ENCODE assay signal across 17 cellular contexts in the genomic region with DNA sequence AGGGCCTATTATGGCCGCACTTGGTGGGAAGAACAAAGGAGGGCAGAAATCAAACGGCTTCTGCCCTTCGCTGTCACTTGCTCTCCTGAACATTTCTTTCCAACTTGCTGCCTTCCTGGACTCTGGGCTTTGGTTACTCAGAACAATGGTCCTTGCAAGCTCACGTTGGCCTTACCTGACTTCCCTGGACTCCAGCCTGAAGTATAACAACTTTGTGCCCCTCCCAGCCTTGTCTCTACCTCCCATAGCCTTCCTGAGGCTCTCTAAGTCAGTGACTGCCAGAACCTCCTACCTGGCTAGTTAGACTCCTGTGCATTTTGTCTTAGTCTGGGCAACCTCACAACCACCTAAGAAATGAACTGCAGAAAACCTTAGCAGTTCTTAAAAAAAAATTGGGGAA. TPM values are rescaled to one million over a fixed set of nuclear protein-coding genes. Genes with fewer than 3 reads are reported as not detected.
DNase-seq lines count a peak whose midpoint lies in the region; FAIRE-seq and TF ChIP-seq lines count a peak whose summit lies in the region.
"Had no signal": no experiment of that assay in that cellular context is flagged by ENCODE, and none has a peak within 500 bp of the region (broad histone marks: within the 10 kb centered on the region; RNA-seq: fewer than 3 reads in every experiment).

No MANE protein-coding gene starts in this region.

- peaks cover 3% of the 10 kb centered on the region for H3K4me1 Mint-ChIP-seq in neural progenitor cell
- no peaks in the 10 kb centered on the region for H3K4me1 Mint-ChIP-seq in activated naive CD4-positive, alpha-beta T cell treated with anti-CD3 and anti-CD28 coated beads for 36 hours (ENCODE audit: low read depth)

- DNase-seq in ELF-1 (ENCODE audit: low read depth, low spot score) (peak; percentile 4), SW480 (ENCODE audit: low spot score) (peak; percentile 9), endothelial cell of umbilical vein (ENCODE audit: low read depth, low spot score) (no peak), neural progenitor cell (ENCODE audit: low spot score) (no peak), cardiac septum (ENCODE audit: low spot score) (no peak), NCI-H2196 treated with DMSO at 0.1 percent for 48 hours (lab: John Stamatoyannopoulos, UW; ENCODE audit: unreplicated experiment) (no peak)
- DNase-seq in activated T-cell treated with anti-CD3 and anti-CD28 coated beads, Interleukin-2, amount 50 U/mL, for 48 hours, result no peak
- no peak for DNase-seq in activated naive CD4-positive, alpha-beta T cell treated with anti-CD3 and anti-CD28 coated beads for 36 hours
- DNase-seq: 8988T, GDM1, NCI-H1417, NCI-H187 treated with DMSO at 0.1 percent for 48 hours, NCI-H345, NCI-H524 treated with DMSO at 0.1 percent for 48 hours had no signal

- H3K79me2 ChIP-seq in endothelial cell of umbilical vein (ENCODE audit: control insufficient read depth, insufficient read depth, low read length) (no peaks in the 10 kb centered on the region), neural progenitor cell (ENCODE audit: low read depth) (no peaks in the 10 kb centered on the region)

- H3K27ac ChIP-seq in endothelial cell of umbilical vein (ENCODE audit: insufficient read depth, low read depth, low read length) (no peak overlapping the region), neural progenitor cell (no peak overlapping the region)
- H3K27ac ChIP-seq: KMS-11 had no signal

- H3K27ac Mint-ChIP-seq in neural progenitor cell, result no peak overlapping the region
- H3K27ac Mint-ChIP-seq in activated naive CD4-positive, alpha-beta T cell treated with anti-CD3 and anti-CD28 coated beads for 36 hours, result no peak overlapping the region
- H3K27ac Mint-ChIP-seq: CD14-positive monocyte had no signal

- no TSS peak for BruUV-seq in endothelial cell of umbilical vein (replicated peaks; lab: Mats Ljungman, UMichigan)

- POLR2A ChIA-PET in endothelial cell of umbilical vein (lab: Charles Lee), result no interaction called here

- peaks cover 3% of the 10 kb centered on the region for H3K27me3 Mint-ChIP-seq in neural progenitor cell (ENCODE audit: insufficient read depth, low read depth)
- H3K27me3 Mint-ChIP-seq in activated naive CD4-positive, alpha-beta T cell treated with anti-CD3 and anti-CD28 coated beads for 36 hours (ENCODE audit: low read depth), result peaks cover 2% of the 10 kb centered on the region

- H3K9ac ChIP-seq in endothelial cell of umbilical vein (replicated peaks; ENCODE audit: extremely low read depth, insufficient read depth, low read length), result no peak overlapping the region
- H3K9ac ChIP-seq in neural progenitor cell, result no peak overlapping the region
- H3K9ac ChIP-seq: KMS-11 had no signal

- H3K9me3 Mint-ChIP-seq in neural progenitor cell, result no peaks in the 10 kb centered on the region
- H3K9me3 Mint-ChIP-seq in activated naive CD4-positive, alpha-beta T cell treated with anti-CD3 and anti-CD28 coated beads for 36 hours, result no peaks in the 10 kb centered on the region

- H3K4me3 ChIP-seq in endothelial cell of umbilical vein (replicated peaks in 1 of 3; ENCODE audit: insufficient read depth in 1 of 3, low read depth in 1 of 3, low read length in 3 of 3) (no peak overlapping the region), neural progenitor cell (no peak overlapping the region)
- H3K4me3 ChIP-seq: HAP-1 had no signal

- H3K9me3 ChIP-seq in endothelial cell of umbilical vein (replicated peaks; ENCODE audit: control insufficient read depth, insufficient read depth, low read length) (no peaks in the 10 kb centered on the region), neural progenitor cell (ENCODE audit: low read depth) (no peaks in the 10 kb centered on the region)
- H3K9me3 ChIP-seq: HAP-1 had no signal

- FAIRE-seq in endothelial cell of umbilical vein (lab: Jason Lieb, UNC), result no peak

- TF ChIP-seq CTCF in endothelial cell of umbilical vein (IDR thresholded peaks at IDR 0.05; ENCODE audit: extremely low read depth in 1 of 2, insufficient read depth in 1 of 2, low read depth in 1 of 2, low read length in 2 of 2) (no peak), neural progenitor cell (IDR thresholded peaks at IDR 0.05) (no peak)

- dilution Hi-C loops in endothelial cell of umbilical vein (cut with MboI; ENCODE audit: extremely low pct_ligation_motif_present, low sequenced_read_pairs), result no loop called here

- H3F3A ChIP-seq in neural progenitor cell (ENCODE audit: low read depth), result no peaks in the 10 kb centered on the region

- H3K36me3 ChIP-seq in endothelial cell of umbilical vein (ENCODE audit: control insufficient read depth in 2 of 2, extremely low read depth in 1 of 2, insufficient read depth in 2 of 2, low read length in 2 of 2) (no peaks in the 10 kb centered on the region), neural progenitor cell (no peaks in the 10 kb centered on the region)
- H3K36me3 ChIP-seq: HAP-1 had no signal

- CTCF ChIA-PET in endothelial cell of umbilical vein (lab: Charles Lee), result interaction anchor here (1.4 kb wide), 1 partner anchor 9 kb away, joined by 5 read pairs; no protein-coding TSS in a partner anchor
- CTCF ChIA-PET in activated naive CD4-positive, alpha-beta T cell treated with anti-CD3 and anti-CD28 coated beads for 36 hours (lab: Charles Lee), result no interaction called here

- no peaks in the 10 kb centered on the region for H3K27me3 ChIP-seq in endothelial cell of umbilical vein (ENCODE audit: control insufficient read depth in 2 of 2, insufficient read depth in 2 of 2, low read length in 2 of 2)
- H3K27me3 ChIP-seq in neural progenitor cell, result no peaks in the 10 kb centered on the region

- H3K4me2 ChIP-seq in endothelial cell of umbilical vein (ENCODE audit: insufficient read depth, low read length) (no peak overlapping the region), neural progenitor cell (no peak overlapping the region)
- H3K4me2 ChIP-seq: KMS-11 had no signal

- no peaks in the 10 kb centered on the region for H3K36me3 Mint-ChIP-seq in neural progenitor cell
- no peaks in the 10 kb centered on the region for H3K36me3 Mint-ChIP-seq in activated naive CD4-positive, alpha-beta T cell treated with anti-CD3 and anti-CD28 coated beads for 36 hours (ENCODE audit: low read depth)
- H3K36me3 Mint-ChIP-seq: CD14-positive monocyte had no signal

- intact Hi-C loops in endothelial cell of umbilical vein (cut with micrococcal nuclease) (no loop called here), cardiac septum (cut with DNase I) (no loop called here)
- intact Hi-C loops in activated naive CD4-positive, alpha-beta T cell treated with anti-CD3 and anti-CD28 coated beads for 36 hours (cut with micrococcal nuclease), result no loop called here

- no peaks in the 10 kb centered on the region for H3K9me1 ChIP-seq in endothelial cell of umbilical vein (replicated peaks; ENCODE audit: control insufficient read depth, extremely low read depth, insufficient read depth, low read length)

- no peaks in the 10 kb centered on the region for H4K20me1 ChIP-seq in endothelial cell of umbilical vein (replicated peaks; ENCODE audit: control insufficient read depth, extremely low read depth, insufficient read depth, low read length)
- H4K20me1 ChIP-seq in neural progenitor cell (ENCODE audit: low read depth), result no peaks in the 10 kb centered on the region

- H3K4me1 ChIP-seq in endothelial cell of umbilical vein (ENCODE audit: control insufficient read depth, extremely low read depth, insufficient read depth, low read length) (no peaks in the 10 kb centered on the region), neural progenitor cell (peaks cover 3% of the 10 kb centered on the region)
- H3K4me1 ChIP-seq: HAP-1 had no signal

- H2AFZ ChIP-seq in endothelial cell of umbilical vein (ENCODE audit: low read depth, low read length), result peak overlapping the region; percentile 54
- peak overlapping the region; percentile 63 for H2AFZ ChIP-seq in neural progenitor cell (replicated peaks)

- no peak for TF ChIP-seq POLR2A in endothelial cell of umbilical vein (IDR thresholded peaks at IDR 0.05; ENCODE audit: low read depth, low read length)

- no peak overlapping the region for H3K4me3 Mint-ChIP-seq in neural progenitor cell
- H3K4me3 Mint-ChIP-seq in activated naive CD4-positive, alpha-beta T cell treated with anti-CD3 and anti-CD28 coated beads for 36 hours, result no peak overlapping the region
- H3K4me3 Mint-ChIP-seq: CD14-positive monocyte had no signal

TF ChIP-seq in endothelial cell of umbilical vein, 7 proteins besides CTCF, POLR2A, EP300 and RAD21:
- TF ChIP-seq FOS (IDR thresholded peaks at IDR 0.05; ENCODE audit: borderline replicate concordance, insufficient read depth, low read length), result no peak
- TF ChIP-seq EZH2 (IDR thresholded peaks at IDR 0.05; ENCODE audit: borderline replicate concordance, low read depth, low read length, severe bottlenecking), result no peak
- TF ChIP-seq POLR2AphosphoS5 (IDR thresholded peaks at IDR 0.05; ENCODE audit: insufficient read depth, low read depth, low read length), result no peak
- TF ChIP-seq GATA2 (IDR thresholded peaks at IDR 0.05; ENCODE audit: insufficient read depth, insufficient read length, low read depth, low read length), result no peak

RNA-seq across cellular contexts. Expression of a gene that starts 30.2 kb away (rescaled TPM):
- 235 and 272 TPM in 2 replicates for total RNA-seq in endothelial cell of umbilical vein
- 30.9 and 37.6 TPM in 2 replicates for polyA plus RNA-seq in endothelial cell of umbilical vein
- polyA plus RNA-seq in endothelial cell of umbilical vein (2011; cell fraction: cytosol; rRNA removed), result 56.0 and 56.6 TPM in 2 replicates
- 151 and 152 TPM in 2 replicates for polyA plus RNA-seq in endothelial cell of umbilical vein (2011; cell fraction: nucleus; rRNA removed)
- 101 and 145 TPM in 2 replicates for polyA plus RNA-seq in endothelial cell of umbilical vein (2012)
- polyA minus RNA-seq in endothelial cell of umbilical vein, result 102 and 113 TPM in 2 replicates
- polyA minus RNA-seq in endothelial cell of umbilical vein (2011; cell fraction: cytosol; rRNA and poly(A)+ RNA removed), result 55.8 TPM
- polyA minus RNA-seq in endothelial cell of umbilical vein (2011; cell fraction: nucleus; rRNA and poly(A)+ RNA removed), result 274 and 443 TPM in 2 replicates
- total RNA-seq in neural progenitor cell (ENCODE audit: low replicate concordance), result 27.3 and 40.4 TPM in 2 replicates
- total RNA-seq in activated naive CD4-positive, alpha-beta T cell treated with anti-CD3 and anti-CD28 coated beads for 36 hours, result 10 to 100 TPM; 40.7 to 40.8 TPM
- total RNA-seq in cardiac septum, result 80.8 TPM

Comparison
In these comparisons a context has a peak if more than half of its experiments do, and no peak if none do; other contexts are left out.
1. DNase-seq: peak in ELF-1 (single experiment) and SW480 (single experiment); none in endothelial cell of umbilical vein (single experiment), neural progenitor cell (single experiment), activated T-cell treated with anti-CD3 and anti-CD28 coated beads, Interleukin-2, amount 50 U/mL, for 48 hours (0 of 2), activated naive CD4-positive, alpha-beta T cell treated with anti-CD3 and anti-CD28 coated beads for 36 hours (single experiment), cardiac septum (single experiment) and NCI-H2196 treated with DMSO at 0.1 percent for 48 hours (single experiment).